1 cellular context compared by ENCODE assay signal in genomic region chr3:8336456-8336855, GRCh38.
TF ChIP-seq lines count a peak whose summit lies in the region.

No MANE protein-coding gene starts in this region.

TF ChIP-seq in HCT116, 20 proteins besides CTCF, POLR2A, EP300 and RAD21 (continued from another document):
- TF ChIP-seq TCF7L2 (IDR thresholded peaks at IDR 0.05; ENCODE audit: borderline replicate concordance, extremely low read depth, insufficient read depth, insufficient read length) (no peak), FOSL1 (IDR thresholded peaks at IDR 0.05; ENCODE audit: low read depth) (no peak), REST (IDR thresholded peaks at IDR 0.05; ENCODE audit: low read depth) (no peak), SP1 (IDR thresholded peaks at IDR 0.05; ENCODE audit: low read depth) (no peak)
